Comparison of ENCODE assay signal across 10 cellular contexts in genomic region chr9:27548055-27548741, GRCh38. TPM values are rescaled to one million over a fixed set of nuclear protein-coding genes. Genes with fewer than 3 reads are reported as not detected.
DNase-seq lines count a peak whose midpoint lies in the region; ATAC-seq and TF ChIP-seq lines count a peak whose summit lies in the region.
"Had no signal": no experiment of that assay in that cellular context is flagged by ENCODE, and none has a peak within 500 bp of the region (broad histone marks: within the 10 kb centered on the region; RNA-seq: fewer than 3 reads in every experiment).

No MANE protein-coding gene starts in this region.

- H3K27me3 Mint-ChIP-seq in glutamatergic neuron (ENCODE audit: unreplicated experiment), result no peaks in the 10 kb centered on the region
- H3K27me3 Mint-ChIP-seq in naive thymus-derived CD8-positive, alpha-beta T cell, result no peaks in the 10 kb centered on the region

- no peaks in the 10 kb centered on the region for H3K79me2 ChIP-seq in HCT116 (ENCODE audit: insufficient read depth, low read length)
- H3K79me2 ChIP-seq in smooth muscle cell (ENCODE audit: low read depth), result no peaks in the 10 kb centered on the region

- H3K9me2 ChIP-seq in HCT116 (ENCODE audit: insufficient read depth), result no peaks in the 10 kb centered on the region

- no peaks in the 10 kb centered on the region for H3K36me3 ChIP-seq in HCT116 (ENCODE audit: control insufficient read depth in 1 of 2, insufficient read depth in 2 of 2, low read length in 2 of 2)
- no peaks in the 10 kb centered on the region for H3K36me3 ChIP-seq in smooth muscle cell (ENCODE audit: low read depth)

- H3K9me3 ChIP-seq in HCT116 (ENCODE audit: control insufficient read depth in 1 of 2, insufficient read depth in 1 of 2, low read depth in 1 of 2, low read length in 2 of 2) (no peaks in the 10 kb centered on the region), smooth muscle cell (replicated peaks; ENCODE audit: low read depth) (no peaks in the 10 kb centered on the region)

- ATAC-seq in HCT116 (peak; percentile 62; the same call in 1 of the 2 replicates), HG02678 (IDR thresholded peaks at IDR 0.05; ENCODE audit: unreplicated experiment) (no peak)
- no peak for ATAC-seq in naive thymus-derived CD8-positive, alpha-beta T cell

- H3K9ac ChIP-seq in HCT116 (ENCODE audit: low read length) (no peak overlapping the region), smooth muscle cell (ENCODE audit: low read depth) (no peak overlapping the region)

- WGBS in smooth muscle cell (ENCODE audit: low lambda C conversion rate), result 63% methylated on average over 10 of the region's 10 CpGs

- H3K4me2 ChIP-seq in HCT116 (ENCODE audit: low read length) (no peak overlapping the region), smooth muscle cell (no peak overlapping the region)

- no peaks in the 10 kb centered on the region for H3K27me3 ChIP-seq in HCT116 (ENCODE audit: insufficient read depth, low read length)
- H3K27me3 ChIP-seq in smooth muscle cell (ENCODE audit: low read depth), result no peaks in the 10 kb centered on the region

- H3K4me3 Mint-ChIP-seq in glutamatergic neuron (ENCODE audit: unreplicated experiment), result no peak overlapping the region
- no peak overlapping the region for H3K4me3 Mint-ChIP-seq in naive thymus-derived CD8-positive, alpha-beta T cell

- no peak overlapping the region for H2AFZ ChIP-seq in HCT116 (ENCODE audit: low read depth, low read length, poor library complexity, severe bottlenecking)
- H2AFZ ChIP-seq in smooth muscle cell (ENCODE audit: low read depth), result no peak overlapping the region

- POLR2A ChIA-PET in HCT116 (lab: Charles Lee), result no interaction called here
- POLR2A ChIA-PET in naive thymus-derived CD8-positive, alpha-beta T cell (lab: Charles Lee), result no interaction called here

- TF ChIP-seq CTCF in HCT116 (IDR thresholded peaks at IDR 0.05 in 2 of 3, conservative IDR thresholded peaks at IDR 0.05 in 1 of 3; ENCODE audit: borderline replicate concordance in 1 of 3, insufficient read depth in 1 of 3, low read depth in 2 of 3, low read length in 2 of 3) (peak; percentile 21 to 57 (median 33); a peak in 4 of 6 replicates), glutamatergic neuron (IDR thresholded peaks at IDR 0.05; ENCODE audit: partially characterized antibody, unreplicated experiment) (peak; percentile 48), smooth muscle cell (IDR thresholded peaks at IDR 0.05; ENCODE audit: borderline replicate concordance, insufficient read depth, poor library complexity, severe bottlenecking) (peak; percentile 49)

- RAD21 ChIA-PET in HCT116 (lab: Charles Lee; ENCODE audit: low non-redundant PET in 1 of 2, low total read pairs in 2 of 2, uncharacterized antibody in 2 of 2, unreplicated experiment in 2 of 2), result interaction anchor here in 1 of 2 experiments (0.7 kb wide), 1 partner anchor 50 kb away, joined by 3 read pairs; no protein-coding TSS in a partner anchor

- no peaks in the 10 kb centered on the region for H3K4me1 ChIP-seq in HCT116 (ENCODE audit: control insufficient read depth in 1 of 2, insufficient read depth in 2 of 2, low read length in 2 of 2)
- H3K4me1 ChIP-seq in smooth muscle cell (ENCODE audit: low read depth), result no peaks in the 10 kb centered on the region

- CTCF ChIA-PET in HCT116 (lab: Charles Lee), result interaction anchor here (0.7 to 3.2 kb wide), 2 partner anchors 14 to 215 kb away, joined by 3 to 18 read pairs; no protein-coding TSS in a partner anchor

- no peaks in the 10 kb centered on the region for H4K20me1 ChIP-seq in HCT116 (ENCODE audit: insufficient read depth)
- H4K20me1 ChIP-seq in smooth muscle cell (ENCODE audit: low read depth), result no peaks in the 10 kb centered on the region

- no peaks in the 10 kb centered on the region for H3K9me3 Mint-ChIP-seq in glutamatergic neuron (ENCODE audit: unreplicated experiment)
- H3K9me3 Mint-ChIP-seq in naive thymus-derived CD8-positive, alpha-beta T cell, result peaks cover 0 to 2% (median 0%) of the 10 kb centered on the region in 9 donors

- no peak overlapping the region for H3K4me3 ChIP-seq in HCT116 (replicated peaks in 1 of 2; ENCODE audit: low read depth in 1 of 2, low read length in 2 of 2)
- no peak overlapping the region for H3K4me3 ChIP-seq in smooth muscle cell

- no peaks in the 10 kb centered on the region for H3F3A ChIP-seq in smooth muscle cell (ENCODE audit: low read depth)

- BruUV-seq in HCT116 (replicated peaks; lab: Mats Ljungman, UMichigan), result no TSS peak

- peak; percentile 62 for DNase-seq in CD1c-positive myeloid dendritic cell (ENCODE audit: extremely low spot score)
- peak; percentile 19 for DNase-seq in HCT116 (ENCODE audit: low read depth, low spot score)
- peak; percentile 28 for DNase-seq in SW480 (ENCODE audit: low spot score)
- no peak for DNase-seq in glutamatergic neuron
- no peak for DNase-seq in smooth muscle cell (lab: John Stamatoyannopoulos, UW; ENCODE audit: unreplicated experiment)
- no peak for DNase-seq in naive thymus-derived CD8-positive, alpha-beta T cell
- no peak for DNase-seq in activated T-cell treated with anti-CD3 and anti-CD28 coated beads, Interleukin-2, amount 50 U/mL, for 48 hours

- TF ChIP-seq POLR2A in HCT116 (IDR thresholded peaks at IDR 0.05; ENCODE audit: borderline replicate concordance, extremely low read depth, insufficient read depth, insufficient read length), result no peak

- H3K36me3 Mint-ChIP-seq in glutamatergic neuron (ENCODE audit: unreplicated experiment), result no peaks in the 10 kb centered on the region
- H3K36me3 Mint-ChIP-seq in naive thymus-derived CD8-positive, alpha-beta T cell, result peaks cover under 1 to 73% (median 20%) of the 10 kb centered on the region in 3 donors

- H3K27ac ChIP-seq in HCT116 (ENCODE audit: low read depth, low read length) (no peak overlapping the region), smooth muscle cell (ENCODE audit: low read depth) (no peak overlapping the region)

- TF ChIP-seq RAD21 in HCT116 (IDR thresholded peaks at IDR 0.05; ENCODE audit: low read depth), result peak; percentile 60

- H3K27ac Mint-ChIP-seq in glutamatergic neuron (ENCODE audit: unreplicated experiment), result no peak overlapping the region
- no peak overlapping the region for H3K27ac Mint-ChIP-seq in naive thymus-derived CD8-positive, alpha-beta T cell

- H3K4me1 Mint-ChIP-seq in glutamatergic neuron (ENCODE audit: low read depth, unreplicated experiment), result no peaks in the 10 kb centered on the region
- H3K4me1 Mint-ChIP-seq in naive thymus-derived CD8-positive, alpha-beta T cell, result no peaks in the 10 kb centered on the region

- intact Hi-C loops in HCT116 (cut with micrococcal nuclease), result loop anchor here (1.0 kb wide), 2 partner anchors 215 to 301 kb away; no protein-coding TSS in a partner anchor

TF ChIP-seq in HCT116, 20 proteins besides CTCF, POLR2A, EP300 and RAD21:
- TF ChIP-seq ZFX (IDR thresholded peaks at IDR 0.05) (no peak), ELF1 (IDR thresholded peaks at IDR 0.05; ENCODE audit: borderline replicate concordance, low read depth) (no peak), YY1 (IDR thresholded peaks at IDR 0.05; ENCODE audit: extremely low read depth, insufficient replicate concordance, low read depth, low read length) (no peak), CBX3 (IDR thresholded peaks at IDR 0.05; ENCODE audit: low read depth) (no peak), ATF3 (IDR thresholded peaks at IDR 0.05) (no peak), SRF (IDR thresholded peaks at IDR 0.05; ENCODE audit: low read depth) (no peak), ZNF274 (IDR thresholded peaks at IDR 0.05; ENCODE audit: low read depth, low read length) (no peak), FOSL1 (IDR thresholded peaks at IDR 0.05; ENCODE audit: low read depth) (no peak), SIN3A (IDR thresholded peaks at IDR 0.05; ENCODE audit: low read depth) (no peak)
- TF ChIP-seq, protein P1, sequence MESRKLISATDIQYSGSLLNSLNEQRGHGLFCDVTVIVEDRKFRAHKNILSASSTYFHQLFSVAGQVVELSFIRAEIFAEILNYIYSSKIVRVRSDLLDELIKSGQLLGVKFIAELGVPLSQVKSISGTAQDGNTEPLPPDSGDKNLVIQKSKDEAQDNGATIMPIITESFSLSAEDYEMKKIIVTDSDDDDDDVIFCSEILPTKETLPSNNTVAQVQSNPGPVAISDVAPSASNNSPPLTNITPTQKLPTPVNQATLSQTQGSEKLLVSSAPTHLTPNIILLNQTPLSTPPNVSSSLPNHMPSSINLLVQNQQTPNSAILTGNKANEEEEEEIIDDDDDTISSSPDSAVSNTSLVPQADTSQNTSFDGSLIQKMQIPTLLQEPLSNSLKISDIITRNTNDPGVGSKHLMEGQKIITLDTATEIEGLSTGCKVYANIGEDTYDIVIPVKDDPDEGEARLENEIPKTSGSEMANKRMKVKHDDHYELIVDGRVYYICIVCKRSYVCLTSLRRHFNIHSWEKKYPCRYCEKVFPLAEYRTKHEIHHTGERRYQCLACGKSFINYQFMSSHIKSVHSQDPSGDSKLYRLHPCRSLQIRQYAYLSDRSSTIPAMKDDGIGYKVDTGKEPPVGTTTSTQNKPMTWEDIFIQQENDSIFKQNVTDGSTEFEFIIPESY (IDR thresholded peaks at IDR 0.05; ENCODE audit: extremely low read depth, insufficient replicate concordance, low read length), result no peak

RNA-seq across cellular contexts. Expression of gene MOB3B, which starts 18.6 kb away (rescaled TPM):
- total RNA-seq in HCT116 (2021; ENCODE audit: unreplicated experiment) (1.2 TPM), glutamatergic neuron (ENCODE audit: unreplicated experiment) (1.8 TPM), smooth muscle cell (3.0 and 5.8 TPM in 2 replicates)
- polyA plus RNA-seq in HCT116 (2012), result 0.31 and 0.42 TPM in 2 replicates
- polyA plus RNA-seq in smooth muscle cell, result 1.7 and 4.1 TPM in 2 replicates
- total RNA-seq in naive thymus-derived CD8-positive, alpha-beta T cell, result under 1 TPM; 0.73 to 0.93 TPM
- polyA plus RNA-seq in naive thymus-derived CD8-positive, alpha-beta T cell, result under 1 TPM in 1 of 3 donors, not detected in 2; 0.10 TPM

RNA-seq across cellular contexts. Expression of gene IFNK, which starts 24.1 kb away (rescaled TPM):
- total RNA-seq in HCT116 (2021; ENCODE audit: unreplicated experiment) (not detected), glutamatergic neuron (ENCODE audit: unreplicated experiment) (not detected), smooth muscle cell (not detected in 2 replicates)
- polyA plus RNA-seq in HCT116 (2012), result not detected in 2 replicates
- not detected in 2 replicates for polyA plus RNA-seq in smooth muscle cell
- total RNA-seq in naive thymus-derived CD8-positive, alpha-beta T cell, result not detected
- polyA plus RNA-seq in naive thymus-derived CD8-positive, alpha-beta T cell, result not detected
- total RNA-seq: glomerular endothelial cell, temporal lobe had no signal

RNA-seq across cellular contexts. Expression of gene C9orf72, which starts 25.1 kb away (rescaled TPM):
- total RNA-seq in HCT116 (2021; ENCODE audit: unreplicated experiment) (12.0 TPM), glutamatergic neuron (ENCODE audit: unreplicated experiment) (53.9 TPM), smooth muscle cell (12.5 and 23.8 TPM in 2 replicates)
- 4.9 and 5.5 TPM in 2 replicates for polyA plus RNA-seq in HCT116 (2012)
- 6.1 and 8.2 TPM in 2 replicates for polyA plus RNA-seq in smooth muscle cell
- 10 to 100 TPM; 29.9 to 30.6 TPM for total RNA-seq in naive thymus-derived CD8-positive, alpha-beta T cell
- polyA plus RNA-seq in naive thymus-derived CD8-positive, alpha-beta T cell, result 1 to 10 TPM; 5.2 to 9.7 (median 6.4) TPM

Comparison
In these comparisons a context has a peak if more than half of its experiments do, and no peak if none do; other contexts are left out.
1. DNase-seq: peak in CD1c-positive myeloid dendritic cell (single experiment), HCT116 (single experiment) and SW480 (single experiment); none in glutamatergic neuron (single experiment), smooth muscle cell (single experiment), naive thymus-derived CD8-positive, alpha-beta T cell (0 of 10) and activated T-cell treated with anti-CD3 and anti-CD28 coated beads, Interleukin-2, amount 50 U/mL, for 48 hours (0 of 2).
2. Peak in every context shown above with its lines, with median percentiles within 50 percentile points of each other: CTCF ChIP-seq.